Comparison of ENCODE assay signal across 25 cellular contexts in the genomic region with DNA sequence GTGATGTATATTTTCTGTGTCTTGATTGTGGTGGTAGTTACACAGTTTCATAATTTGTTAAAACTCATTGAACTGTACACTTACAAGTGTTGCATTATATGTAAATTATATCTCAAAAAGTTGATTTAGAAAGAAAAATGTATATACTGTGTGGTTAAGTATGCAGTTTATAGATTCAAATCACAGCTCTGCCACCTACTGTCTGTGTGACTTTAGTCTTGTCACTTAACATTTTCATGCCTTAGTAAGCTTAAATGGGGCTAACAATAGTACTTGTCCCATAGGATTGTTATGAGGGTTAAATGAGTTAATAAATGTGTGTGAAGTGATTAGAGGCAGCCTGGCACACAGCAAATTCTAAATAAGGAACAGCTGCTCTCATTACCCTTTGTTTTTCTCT.
"Had no signal": no experiment of that assay in that cellular context is flagged by ENCODE, and none has a peak within 500 bp of the region (broad histone marks: within the 10 kb centered on the region; RNA-seq: fewer than 3 reads in every experiment).

No MANE protein-coding gene starts in this region.

- H3K4me1 ChIP-seq: sigmoid colon, upper lobe of left lung had no signal

- H3K4me3 ChIP-seq: coronary artery, heart left ventricle, sigmoid colon, smooth muscle cell, upper lobe of left lung had no signal

- DNase-seq: activated CD4-positive, alpha-beta T cell treated with anti-CD3 and anti-CD28 coated beads for 36 hours; activated CD4-positive, alpha-beta T cell treated with anti-CD3 and anti-CD28 coated beads, Interleukin-2, amount 50 U/mL, for 4 hours; activated CD8-positive, alpha-beta memory T cell treated with anti-CD3 and anti-CD28 coated beads for 24 hours; activated CD8-positive, alpha-beta memory T cell treated with anti-CD3 and anti-CD28 coated beads, Interleukin-2, amount 50 U/mL, for 4 hours; activated naive CD4-positive, alpha-beta T cell treated with Interleukin-2 at 50 U/mL for 16 hours; activated naive CD8-positive, alpha-beta T cell treated with anti-CD3 and anti-CD28 coated beads, Interleukin-2, amount 10 ng/mL, durations not matched to agents 7 days and 5 days; activated T-cell treated with anti-CD3 and anti-CD28 coated beads, Interleukin-2, amount 50 U/mL, for 4 hours; amygdala; heart left ventricle; left ventricle myocardium superior; mammary epithelial cell; naive thymus-derived CD8-positive, alpha-beta T cell; sigmoid colon; stimulated activated CD4-positive, alpha-beta T cell treated with anti-CD3 and anti-CD28 coated beads, Interleukin-15, amount 100 ng/mL, for 24 hours; stimulated activated naive CD4-positive, alpha-beta T cell; T-helper 2 cell; upper lobe of left lung; WERI-Rb-1 had no signal

- H3K27ac ChIP-seq: coronary artery, epithelial cell of prostate, heart left ventricle, sigmoid colon, upper lobe of left lung, WERI-Rb-1 had no signal

- H3K36me3 Mint-ChIP-seq: activated naive CD8-positive, alpha-beta T cell treated with anti-CD3 and anti-CD28 coated beads, Interleukin-2, amount 10 ng/mL, durations not matched to agents 7 days and 5 days; mesothelial cell of epicardium; naive thymus-derived CD8-positive, alpha-beta T cell had no signal

- FAIRE-seq: bronchial epithelial cell, islet of Langerhans had no signal

- H3K4me3 Mint-ChIP-seq: activated CD4-positive, alpha-beta T cell treated with anti-CD3 and anti-CD28 coated beads for 36 hours; activated naive CD8-positive, alpha-beta T cell treated with anti-CD3 and anti-CD28 coated beads, Interleukin-2, amount 10 ng/mL, durations not matched to agents 7 days and 5 days; activated T-cell treated with anti-CD3 and anti-CD28 coated beads, Interleukin-2, amount 50 U/mL, for 4 hours; mesothelial cell of epicardium; naive thymus-derived CD8-positive, alpha-beta T cell had no signal

- H3K4me2 ChIP-seq: smooth muscle cell had no signal

- H3K4me1 Mint-ChIP-seq: activated CD4-positive, alpha-beta T cell treated with anti-CD3 and anti-CD28 coated beads for 36 hours; activated naive CD8-positive, alpha-beta T cell treated with anti-CD3 and anti-CD28 coated beads, Interleukin-2, amount 10 ng/mL, durations not matched to agents 7 days and 5 days; naive thymus-derived CD8-positive, alpha-beta T cell had no signal

- ATAC-seq: activated CD4-positive, alpha-beta T cell treated with anti-CD3 and anti-CD28 coated beads for 36 hours; activated T-cell treated with anti-CD3 and anti-CD28 coated beads, Interleukin-2, amount 50 U/mL, for 4 hours; heart left ventricle; left ventricle myocardium superior; naive thymus-derived CD8-positive, alpha-beta T cell had no signal

- H3K9me3 Mint-ChIP-seq: activated naive CD8-positive, alpha-beta T cell treated with anti-CD3 and anti-CD28 coated beads, Interleukin-2, amount 10 ng/mL, durations not matched to agents 7 days and 5 days; activated T-cell treated with anti-CD3 and anti-CD28 coated beads, Interleukin-2, amount 50 U/mL, for 4 hours; activated T-helper 2 cell treated with anti-CD3 and anti-CD28 coated beads, Interferon-gamma antibody, Interleukin-2, Interleukin-4, amounts not matched to agents 10 μg/mL and 5 μg/mL and 100 μg/mL, durations not matched to agents 14 hours and 24 hours and 36 hours; mesothelial cell of epicardium; naive thymus-derived CD8-positive, alpha-beta T cell had no signal

- H3K27me3 ChIP-seq: heart left ventricle, sigmoid colon, upper lobe of left lung had no signal

- H3K36me3 ChIP-seq: heart left ventricle, sigmoid colon, upper lobe of left lung, WERI-Rb-1 had no signal

- H3K27ac Mint-ChIP-seq: activated CD4-positive, alpha-beta T cell treated with anti-CD3 and anti-CD28 coated beads for 36 hours; activated naive CD8-positive, alpha-beta T cell treated with anti-CD3 and anti-CD28 coated beads, Interleukin-2, amount 10 ng/mL, durations not matched to agents 7 days and 5 days; activated T-helper 2 cell treated with anti-CD3 and anti-CD28 coated beads, Interferon-gamma antibody, Interleukin-2, Interleukin-4, amounts not matched to agents 10 μg/mL and 5 μg/mL and 100 μg/mL, durations not matched to agents 14 hours and 24 hours and 36 hours; mesothelial cell of epicardium; naive thymus-derived CD8-positive, alpha-beta T cell had no signal

- H3K9me3 ChIP-seq: heart left ventricle, sigmoid colon, upper lobe of left lung had no signal
